In the genomic region with DNA sequence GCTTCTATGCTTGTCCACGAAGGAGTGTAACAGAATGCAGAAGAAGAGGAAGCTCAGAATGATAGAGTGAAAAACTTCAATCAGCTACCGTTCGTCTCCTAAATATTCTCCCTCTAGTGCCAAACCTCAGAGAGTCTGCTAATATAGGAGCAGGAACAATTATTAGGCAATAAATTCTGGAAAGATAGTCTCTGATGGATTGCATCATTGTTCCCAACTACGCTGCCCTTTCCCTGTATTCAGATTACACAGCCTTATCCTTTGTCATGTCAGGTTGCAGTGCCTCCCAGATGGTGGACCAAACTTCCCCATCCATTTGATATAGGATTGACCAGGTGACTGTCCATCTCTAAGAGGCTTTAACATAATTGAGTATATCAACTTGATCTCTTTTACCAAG, we compare ENCODE assay signal across 32 cellular contexts.
"Had no signal": no experiment of that assay in that cellular context is flagged by ENCODE, and none has a peak within 500 bp of the region (broad histone marks: within the 10 kb centered on the region; RNA-seq: fewer than 3 reads in every experiment).

No MANE protein-coding gene starts in this region.

- H3K9me3 ChIP-seq: ascending aorta had no signal

- ATAC-seq: activated CD4-positive, alpha-beta T cell treated with anti-CD3 and anti-CD28 coated beads for 36 hours; activated CD8-positive, alpha-beta memory T cell treated with anti-CD3 and anti-CD28 coated beads, Interleukin-2, amount 10 ng/mL, durations not matched to agents 7 days and 5 days; activated CD8-positive, alpha-beta T cell treated with anti-CD3 and anti-CD28 coated beads, Interleukin-2, amount 10 ng/mL, durations not matched to agents 7 days and 5 days; activated naive CD4-positive, alpha-beta T cell treated with anti-CD3 and anti-CD28 coated beads, Interleukin-2, amount 50 U/mL, for 72 hours; esophagus mucosa; T-helper 17 cell had no signal

- H3K36me3 Mint-ChIP-seq: activated CD4-positive, alpha-beta memory T cell treated with anti-CD3 and anti-CD28 coated beads for 36 hours; activated CD8-positive, alpha-beta memory T cell treated with anti-CD3 and anti-CD28 coated beads, Interleukin-2, amount 10 ng/mL, durations not matched to agents 7 days and 5 days; activated naive CD4-positive, alpha-beta T cell treated with anti-CD3 and anti-CD28 coated beads, Interleukin-2, amount 10 ng/mL, durations not matched to agents 7 days and 5 days; activated naive CD4-positive, alpha-beta T cell treated with anti-CD3 and anti-CD28 coated beads, Interleukin-2, amount 50 U/mL, for 72 hours; activated naive CD8-positive, alpha-beta T cell treated with anti-CD3 and anti-CD28 coated beads, Interleukin-2, amount 10 ng/mL, durations not matched to agents 7 days and 5 days; brain had no signal

- H3K4me1 Mint-ChIP-seq: activated CD4-positive, alpha-beta T cell treated with anti-CD3 and anti-CD28 coated beads for 36 hours; activated CD4-positive, alpha-beta T cell treated with anti-CD3 and anti-CD28 coated beads, Interleukin-2, amount 10 ng/mL, durations not matched to agents 24 days and 14 days; activated CD8-positive, alpha-beta memory T cell treated with anti-CD3 and anti-CD28 coated beads, Interleukin-2, amount 10 ng/mL, durations not matched to agents 7 days and 5 days; activated naive CD4-positive, alpha-beta T cell treated with anti-CD3 and anti-CD28 coated beads, Interleukin-2, amount 10 ng/mL, durations not matched to agents 7 days and 5 days; activated naive CD8-positive, alpha-beta T cell treated with anti-CD3 and anti-CD28 coated beads, Interleukin-2, amount 10 ng/mL, durations not matched to agents 7 days and 5 days; central memory CD8-positive, alpha-beta T cell; T-helper 17 cell had no signal

- H3K27me3 ChIP-seq: ascending aorta had no signal

- H3K27me3 Mint-ChIP-seq: activated CD4-positive, alpha-beta memory T cell treated with anti-CD3 and anti-CD28 coated beads for 36 hours; activated CD4-positive, alpha-beta T cell treated with anti-CD3 and anti-CD28 coated beads for 36 hours; activated CD4-positive, alpha-beta T cell treated with anti-CD3 and anti-CD28 coated beads, Interleukin-2, amount 10 ng/mL, durations not matched to agents 24 days and 14 days; activated CD8-positive, alpha-beta memory T cell treated with anti-CD3 and anti-CD28 coated beads, Interleukin-2, amount 10 ng/mL, durations not matched to agents 7 days and 5 days; activated naive CD4-positive, alpha-beta T cell treated with anti-CD3 and anti-CD28 coated beads, Interleukin-2, amount 10 ng/mL, durations not matched to agents 7 days and 5 days; activated naive CD8-positive, alpha-beta T cell treated with anti-CD3 and anti-CD28 coated beads, Interleukin-2, amount 10 ng/mL, durations not matched to agents 7 days and 5 days; brain; central memory CD8-positive, alpha-beta T cell; dendritic cell treated with granulocyte-macrophage colony-stimulating factor and Interleukin-4, amounts not matched to agents 40 ng/mL and 50 ng/mL, for 4 days; T-helper 17 cell had no signal

- H3K4me1 ChIP-seq: ascending aorta had no signal

- H3K9me3 Mint-ChIP-seq: activated CD4-positive, alpha-beta T cell treated with anti-CD3 and anti-CD28 coated beads, Interleukin-2, amount 10 ng/mL, durations not matched to agents 24 days and 14 days; brain; endodermal cell had no signal

- FAIRE-seq: bronchial epithelial cell, frontal cortex had no signal

- H3K4me3 ChIP-seq: ascending aorta, coronary artery, dorsolateral prefrontal cortex had no signal

- H3K27ac Mint-ChIP-seq: activated CD4-positive, alpha-beta memory T cell treated with anti-CD3 and anti-CD28 coated beads for 36 hours; activated CD4-positive, alpha-beta T cell treated with anti-CD3 and anti-CD28 coated beads for 36 hours; activated CD4-positive, alpha-beta T cell treated with anti-CD3 and anti-CD28 coated beads, Interleukin-2, amount 10 ng/mL, durations not matched to agents 24 days and 14 days; activated CD8-positive, alpha-beta memory T cell treated with anti-CD3 and anti-CD28 coated beads, Interleukin-2, amount 10 ng/mL, durations not matched to agents 7 days and 5 days; activated CD8-positive, alpha-beta T cell treated with anti-CD3 and anti-CD28 coated beads, Interleukin-2, amount 10 ng/mL, durations not matched to agents 7 days and 5 days; activated naive CD4-positive, alpha-beta T cell treated with anti-CD3 and anti-CD28 coated beads, Interleukin-2, amount 10 ng/mL, durations not matched to agents 7 days and 5 days; activated naive CD4-positive, alpha-beta T cell treated with anti-CD3 and anti-CD28 coated beads, Interleukin-2, amount 50 U/mL, for 72 hours; activated naive CD8-positive, alpha-beta T cell treated with anti-CD3 and anti-CD28 coated beads, Interleukin-2, amount 10 ng/mL, durations not matched to agents 7 days and 5 days; brain; dendritic cell treated with granulocyte-macrophage colony-stimulating factor and Interleukin-4, amounts not matched to agents 40 ng/mL and 50 ng/mL, for 4 days; endodermal cell; T-helper 17 cell; T-helper 2 cell treated with Interferon-gamma antibody and Interleukin-4, amounts not matched to agents 5 μg/mL and 100 μg/mL, for 36 hours had no signal

- H3K27ac ChIP-seq: ascending aorta, coronary artery, dorsolateral prefrontal cortex had no signal

- DNase-seq: activated CD4-positive, alpha-beta memory T cell treated with anti-CD3 and anti-CD28 coated beads for 36 hours; activated CD4-positive, alpha-beta T cell treated with anti-CD3 and anti-CD28 coated beads for 36 hours; activated CD4-positive, alpha-beta T cell treated with anti-CD3 and anti-CD28 coated beads, Interleukin-2, amount 10 ng/mL, durations not matched to agents 24 days and 14 days; activated CD4-positive, CD25-positive, alpha-beta regulatory T cell; activated CD4-positive, CD25-positive, alpha-beta regulatory T cell treated with anti-CD3 and anti-CD28 coated beads, Interleukin-2, amount 50 U/mL, for 72 hours; activated CD8-positive, alpha-beta memory T cell treated with anti-CD3 and anti-CD28 coated beads, Interleukin-2, amount 10 ng/mL, durations not matched to agents 7 days and 5 days; activated CD8-positive, alpha-beta memory T cell treated with anti-CD3 and anti-CD28 coated beads, Interleukin-2, amount 50 U/mL, for 4 hours; activated CD8-positive, alpha-beta T cell treated with anti-CD3 and anti-CD28 coated beads, Interleukin-2, amount 10 ng/mL, durations not matched to agents 7 days and 5 days; activated gamma-delta T cell; activated naive CD4-positive, alpha-beta T cell; activated naive CD4-positive, alpha-beta T cell treated with anti-CD3 and anti-CD28 coated beads, Interleukin-2, amount 10 ng/mL, durations not matched to agents 7 days and 5 days; activated naive CD8-positive, alpha-beta T cell treated with anti-CD3 and anti-CD28 coated beads, Interleukin-2, amount 10 ng/mL, durations not matched to agents 7 days and 5 days; activated T-cell treated with anti-CD3 and anti-CD28 coated beads, Interleukin-2, amount 50 U/mL, for 1 hour; activated T-cell treated with anti-CD3 and anti-CD28 coated beads, Interleukin-2, amount 50 U/mL, for 48 hours; dorsolateral prefrontal cortex; effector memory CD4-positive, alpha-beta T cell; endodermal cell; foreskin fibroblast; glutamatergic neuron; T-helper 1 cell; T-helper 17 cell; T1000 had no signal

- H3K4me3 Mint-ChIP-seq: activated CD4-positive, alpha-beta memory T cell treated with anti-CD3 and anti-CD28 coated beads for 36 hours; activated CD4-positive, alpha-beta T cell treated with anti-CD3 and anti-CD28 coated beads for 36 hours; activated CD4-positive, alpha-beta T cell treated with anti-CD3 and anti-CD28 coated beads, Interleukin-2, amount 10 ng/mL, durations not matched to agents 24 days and 14 days; activated CD8-positive, alpha-beta memory T cell treated with anti-CD3 and anti-CD28 coated beads, Interleukin-2, amount 10 ng/mL, durations not matched to agents 7 days and 5 days; activated CD8-positive, alpha-beta T cell treated with anti-CD3 and anti-CD28 coated beads, Interleukin-2, amount 10 ng/mL, durations not matched to agents 7 days and 5 days; activated naive CD4-positive, alpha-beta T cell treated with anti-CD3 and anti-CD28 coated beads, Interleukin-2, amount 10 ng/mL, durations not matched to agents 7 days and 5 days; activated naive CD8-positive, alpha-beta T cell treated with anti-CD3 and anti-CD28 coated beads, Interleukin-2, amount 10 ng/mL, durations not matched to agents 7 days and 5 days; brain; central memory CD8-positive, alpha-beta T cell; dendritic cell treated with granulocyte-macrophage colony-stimulating factor and Interleukin-4, amounts not matched to agents 40 ng/mL and 50 ng/mL, for 4 days; endodermal cell; T-helper 17 cell; T-helper 2 cell treated with Interferon-gamma antibody and Interleukin-4, amounts not matched to agents 5 μg/mL and 100 μg/mL, for 36 hours had no signal

- H3K36me3 ChIP-seq: ascending aorta had no signal
